ENCODE assay signal across 29 cellular contexts in the genomic region with DNA sequence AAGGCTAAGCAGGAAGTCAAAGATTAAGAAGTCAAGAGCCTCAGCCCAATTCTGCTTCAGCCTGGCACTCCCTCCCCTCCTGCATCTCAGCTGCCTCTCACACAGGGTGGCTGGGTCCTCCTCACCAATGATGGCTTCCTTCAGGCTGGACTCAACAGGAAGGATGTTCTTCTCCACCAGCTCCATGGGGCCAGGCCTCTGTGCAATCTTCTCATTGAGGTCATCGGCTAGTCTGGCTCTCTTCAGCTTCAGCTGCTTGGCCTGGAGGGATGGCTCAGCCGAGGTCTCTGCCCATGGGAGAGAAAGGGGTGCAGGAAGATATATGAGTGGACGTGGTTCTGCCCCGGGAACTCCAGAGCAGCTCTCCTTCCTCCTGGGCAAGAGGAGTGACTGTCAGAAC. TPM values are rescaled to one million over a fixed set of nuclear protein-coding genes. Genes with fewer than 3 reads are reported as not detected.
DNase-seq lines count a peak whose midpoint lies in the region; ATAC-seq, FAIRE-seq and TF ChIP-seq lines count a peak whose summit lies in the region.
"Had no signal": no experiment of that assay in that cellular context is flagged by ENCODE, and none has a peak within 500 bp of the region (broad histone marks: within the 10 kb centered on the region; RNA-seq: fewer than 3 reads in every experiment).

No MANE protein-coding gene starts in this region.

- no peaks in the 10 kb centered on the region for H3K9me3 ChIP-seq in effector memory CD4-positive, alpha-beta T cell (ENCODE audit: control insufficient read depth, low read length)
- H3K9me3 ChIP-seq: heart right ventricle, ovary, right atrium auricular region, spleen, testis had no signal

- H3K27ac ChIP-seq in effector memory CD4-positive, alpha-beta T cell (ENCODE audit: insufficient read depth, low read length, poor library complexity, severe bottlenecking) = no peak overlapping the region
- H3K27ac ChIP-seq: C4-2B, foreskin keratinocyte, heart right ventricle, ovary, right atrium auricular region, SK-N-MC, testis, WERI-Rb-1 had no signal

- no peaks in the 10 kb centered on the region for H3K4me1 ChIP-seq in effector memory CD4-positive, alpha-beta T cell (ENCODE audit: control insufficient read depth, insufficient read depth, low read length, poor library complexity, severe bottlenecking)
- H3K4me1 ChIP-seq: foreskin keratinocyte had no signal

- peaks cover 83% of the 10 kb centered on the region for H3K36me3 ChIP-seq in effector memory CD4-positive, alpha-beta T cell (ENCODE audit: control insufficient read depth, insufficient read depth, low read length)
- H3K36me3 ChIP-seq: ovary had no signal

- H3K9me3 Mint-ChIP-seq in activated CD4-positive, alpha-beta memory T cell treated with anti-CD3 and anti-CD28 coated beads for 36 hours = no peaks in the 10 kb centered on the region
- H3K9me3 Mint-ChIP-seq in endothelial cell (ENCODE audit: unreplicated experiment) = no peaks in the 10 kb centered on the region
- no peaks in the 10 kb centered on the region for H3K9me3 Mint-ChIP-seq in type B pancreatic cell
- H3K9me3 Mint-ChIP-seq: T-helper 2 cell treated with Interferon-gamma antibody and Interleukin-4, amounts not matched to agents 5 μg/mL and 100 μg/mL, for 36 hours had no signal

- TF ChIP-seq CTCF in endothelial cell (IDR thresholded peaks at IDR 0.05; ENCODE audit: unreplicated experiment) = no peak
- no peak for TF ChIP-seq CTCF in type B pancreatic cell (conservative IDR thresholded peaks at IDR 0.05)

- H3K4me3 Mint-ChIP-seq in activated CD4-positive, alpha-beta memory T cell treated with anti-CD3 and anti-CD28 coated beads for 36 hours = no peak overlapping the region
- no peak overlapping the region for H3K4me3 Mint-ChIP-seq in endothelial cell (ENCODE audit: unreplicated experiment)
- no peak overlapping the region for H3K4me3 Mint-ChIP-seq in type B pancreatic cell
- H3K4me3 Mint-ChIP-seq: T-helper 2 cell treated with Interferon-gamma antibody and Interleukin-4, amounts not matched to agents 5 μg/mL and 100 μg/mL, for 36 hours had no signal

- TF ChIP-seq POLR2A in H54 (IDR thresholded peaks at IDR 0.05; ENCODE audit: low read depth, low read length) = no peak

- no peaks in the 10 kb centered on the region for H3K27me3 ChIP-seq in effector memory CD4-positive, alpha-beta T cell (replicated peaks; ENCODE audit: control insufficient read depth, insufficient read depth, low read length, poor library complexity, severe bottlenecking)
- H3K27me3 ChIP-seq: foreskin keratinocyte, heart right ventricle, ovary, right atrium auricular region, spleen, testis had no signal

- H3K27ac Mint-ChIP-seq in activated CD4-positive, alpha-beta memory T cell treated with anti-CD3 and anti-CD28 coated beads for 36 hours = peak overlapping the region; percentile 40
- H3K27ac Mint-ChIP-seq in endothelial cell (ENCODE audit: unreplicated experiment) (peak overlapping the region; percentile 38), type B pancreatic cell (peak overlapping the region; percentile 94)

- CTCF ChIA-PET in activated CD4-positive, alpha-beta memory T cell treated with anti-CD3 and anti-CD28 coated beads for 36 hours (lab: Charles Lee) = interaction anchor here (2.3 kb wide), 1 partner anchor 217 kb away, joined by 5 read pairs; no protein-coding TSS in a partner anchor

- no peak for FAIRE-seq in H54 (lab: Jason Lieb, UNC)
- FAIRE-seq: RCC 7860 had no signal

- peaks cover 26% of the 10 kb centered on the region for H3K36me3 Mint-ChIP-seq in activated CD4-positive, alpha-beta memory T cell treated with anti-CD3 and anti-CD28 coated beads for 36 hours
- peaks cover 43% of the 10 kb centered on the region for H3K36me3 Mint-ChIP-seq in endothelial cell (ENCODE audit: low read depth, unreplicated experiment)
- H3K36me3 Mint-ChIP-seq in type B pancreatic cell = peaks cover 22% of the 10 kb centered on the region

- intact Hi-C loops in Right ventricle myocardium inferior (cut with DNase I) = no loop called here
- intact Hi-C loops in Right ventricle myocardium superior (cut with DNase I) = no loop called here
- intact Hi-C loops in activated CD4-positive, alpha-beta memory T cell treated with anti-CD3 and anti-CD28 coated beads for 36 hours (cut with micrococcal nuclease) = no loop called here

- POLR2A ChIA-PET in activated CD4-positive, alpha-beta memory T cell treated with anti-CD3 and anti-CD28 coated beads for 36 hours (lab: Charles Lee) = no interaction called here

- no peak overlapping the region for H3K4me3 ChIP-seq in effector memory CD4-positive, alpha-beta T cell (ENCODE audit: insufficient read depth, low read depth, low read length, poor library complexity, severe bottlenecking)
- H3K4me3 ChIP-seq: heart right ventricle, ovary, right atrium auricular region, SK-N-MC, spleen, testis had no signal

- H3K4me1 Mint-ChIP-seq in activated CD4-positive, alpha-beta memory T cell treated with anti-CD3 and anti-CD28 coated beads for 36 hours (ENCODE audit: low read depth) = peaks cover 7% of the 10 kb centered on the region
- H3K4me1 Mint-ChIP-seq in endothelial cell (ENCODE audit: unreplicated experiment) (peaks cover 23% of the 10 kb centered on the region), type B pancreatic cell (ENCODE audit: unreplicated experiment) (peaks cover 6% of the 10 kb centered on the region)

- ATAC-seq in Right ventricle myocardium inferior (no peak), Right ventricle myocardium superior (ENCODE audit: poor library complexity) (no peak)
- no peak for ATAC-seq in stimulated activated naive CD8-positive, alpha-beta T cell treated with anti-CD3 and anti-CD28 coated beads, Interleukin-15, Interleukin-2, amounts not matched to agents 100 U/mL and 50 U/mL, for 24 hours
- ATAC-seq: foreskin keratinocyte, heart right ventricle, left cardiac atrium had no signal

- peak; percentile 5 for DNase-seq in Right ventricle myocardium inferior (ENCODE audit: missing footprints)
- no peak for DNase-seq in Right ventricle myocardium superior
- DNase-seq in activated CD4-positive, alpha-beta memory T cell treated with anti-CD3 and anti-CD28 coated beads for 36 hours = no peak
- no peak for DNase-seq in endothelial cell (ENCODE audit: low spot score)
- DNase-seq in type B pancreatic cell (ENCODE audit: extremely low spot score, unreplicated experiment) = no peak
- DNase-seq in H54 (ENCODE audit: insufficient read length, low spot score) = no peak
- DNase-seq in effector memory CD4-positive, alpha-beta T cell = no peak
- no peak for DNase-seq in stimulated activated naive CD8-positive, alpha-beta T cell treated with anti-CD3 and anti-CD28 coated beads, Interleukin-15, Interleukin-2, amounts not matched to agents 100 U/mL and 50 U/mL, for 24 hours
- DNase-seq: activated CD4-positive, alpha-beta T cell treated with anti-CD3 and anti-CD28 coated beads, Interleukin-2, amount 50 U/mL, for 4 hours; activated T-cell treated with anti-CD3 and anti-CD28 coated beads for 4 hours; cerebellar nuclear complex; DMS 273 treated with DMSO at 0.1 percent for 48 hours; foreskin keratinocyte; heart right ventricle; left cardiac atrium; NCI-H1092 treated with DMSO at 0.1 percent for 48 hours; NCI-H1930; NCI-H526 treated with DMSO at 0.1 percent for 48 hours; ovary; spleen; stimulated activated CD4-positive, alpha-beta T cell treated with anti-CD3 and anti-CD28 coated beads, Interleukin-2, amount 100 ng/mL, for 48 hours; stimulated activated naive CD4-positive, alpha-beta T cell; testis; WERI-Rb-1 had no signal

- no peaks in the 10 kb centered on the region for H3K27me3 Mint-ChIP-seq in activated CD4-positive, alpha-beta memory T cell treated with anti-CD3 and anti-CD28 coated beads for 36 hours
- H3K27me3 Mint-ChIP-seq in endothelial cell (ENCODE audit: unreplicated experiment) (peaks cover 18% of the 10 kb centered on the region), type B pancreatic cell (no peaks in the 10 kb centered on the region)

RNA-seq across cellular contexts. Expression of a gene that starts 59.1 kb away (rescaled TPM):
- 36.8 TPM for total RNA-seq in Right ventricle myocardium inferior
- 33.6 TPM for total RNA-seq in Right ventricle myocardium superior
- 10 to 100 TPM; 53.2 to 55.4 TPM for total RNA-seq in activated CD4-positive, alpha-beta memory T cell treated with anti-CD3 and anti-CD28 coated beads for 36 hours
- 85.9 TPM for total RNA-seq in endothelial cell (ENCODE audit: unreplicated experiment)
- total RNA-seq in type B pancreatic cell (ENCODE audit: low replicate concordance) = 106 and 125 TPM in 2 replicates

Comparison
In these comparisons a context has a peak if more than half of its experiments do, and no peak if none do; other contexts are left out.
1. H3K27ac Mint-ChIP-seq: peak in every context shown above with its lines; median percentile 94 in type B pancreatic cell; 40 in activated CD4-positive, alpha-beta memory T cell treated with anti-CD3 and anti-CD28 coated beads for 36 hours; 38 in endothelial cell.